ENCODE assay signal across 9 cellular contexts in genomic region chr5:1110930-1111726, GRCh38. TPM values are rescaled to one million over a fixed set of nuclear protein-coding genes. Genes with fewer than 3 reads are reported as not detected.
DNase-seq lines count a peak whose midpoint lies in the region; ATAC-seq, FAIRE-seq and TF ChIP-seq lines count a peak whose summit lies in the region.
"Had no signal": no experiment of that assay in that cellular context is flagged by ENCODE, and none has a peak within 500 bp of the region (broad histone marks: within the 10 kb centered on the region; RNA-seq: fewer than 3 reads in every experiment).

No MANE protein-coding gene starts in this region.

- peaks cover 46% of the 10 kb centered on the region for H3K79me2 ChIP-seq in OCI-LY3 (ENCODE audit: low read length)

- no peak for TF ChIP-seq POLR2A in GM12892 (IDR thresholded peaks at IDR 0.05; ENCODE audit: low read depth, low read length)
- TF ChIP-seq POLR2A in testis (IDR thresholded peaks at IDR 0.05): no peak

- no peak for FAIRE-seq in GM12892 (lab: Jason Lieb, UNC)
- FAIRE-seq in bronchial epithelial cell (lab: Jason Lieb, UNC): no peak
- FAIRE-seq: TTC549 had no signal

- H3K9me3 ChIP-seq in HAP-1 (no peaks in the 10 kb centered on the region), OCI-LY3 (ENCODE audit: insufficient read depth, low read length) (no peaks in the 10 kb centered on the region), testis (no peaks in the 10 kb centered on the region)

- H3K27ac ChIP-seq in OCI-LY3 (ENCODE audit: low read length) (no peak overlapping the region), testis (peak overlapping the region; percentile 77 to 92)

- H3K4me1 ChIP-seq in HAP-1: no peaks in the 10 kb centered on the region
- peaks cover 23% of the 10 kb centered on the region for H3K4me1 ChIP-seq in OCI-LY3 (ENCODE audit: low read length)
- H3K4me1 ChIP-seq in testis: peaks cover 35% of the 10 kb centered on the region

- ATAC-seq in left lobe of liver: peak; percentile 6

- intact Hi-C loops in testis (cut with DNase I; ENCODE audit: low total_unique reads): no loop called here

- peak overlapping the region; percentile 91 for H3K4me2 ChIP-seq in OCI-LY3 (ENCODE audit: low read length)

- no peaks in the 10 kb centered on the region for H3K27me3 ChIP-seq in HAP-1 (ENCODE audit: low read depth)
- 0 out of 2 replicates have a peak, but pooled peaks cover 3% of the 10 kb centered on the region for H3K27me3 ChIP-seq in OCI-LY3 (ENCODE audit: low read depth, low read length)
- H3K27me3 ChIP-seq in bronchial epithelial cell (ENCODE audit: control insufficient read depth, insufficient read depth, low read length): no peaks in the 10 kb centered on the region
- no peaks in the 10 kb centered on the region for H3K27me3 ChIP-seq in testis

- H4K20me1 ChIP-seq in OCI-LY3 (ENCODE audit: insufficient read depth, low read length): peaks cover 25% of the 10 kb centered on the region

- H3K4me3 ChIP-seq in HAP-1 (peak overlapping the region; percentile 66), OCI-LY3 (ENCODE audit: low read length) (peak overlapping the region; percentile 98), bronchial epithelial cell (ENCODE audit: low read depth, low read length) (peak overlapping the region; percentile 72), testis (peak overlapping the region; percentile 85 to 94)

- no peak overlapping the region for H2AFZ ChIP-seq in OCI-LY3 (ENCODE audit: low read depth, low read length)

- in situ Hi-C loops in HAP-1 (cut with MboI; ENCODE audit: low sequenced_read_pairs): no loop called here

- DNase-seq in GM12892 (ENCODE audit: insufficient read length) (peak; percentile 64), HAP-1 (ENCODE audit: low spot score in 2 of 2) (peak in 1 of 2 experiments; percentile 78), bronchial epithelial cell (ENCODE audit: low read depth) (no peak), left lobe of liver (ENCODE audit: low spot score) (no peak), testis (no peak), GOT3 (lab: John Stamatoyannopoulos, UW) (no peak), H4 (ENCODE audit: low spot score) (no peak)

- H3K36me3 ChIP-seq in HAP-1 (replicated peaks) (no peaks in the 10 kb centered on the region), OCI-LY3 (replicated peaks; ENCODE audit: low read depth, low read length) (no peaks in the 10 kb centered on the region), bronchial epithelial cell (ENCODE audit: control insufficient read depth, insufficient read depth, low read length) (no peaks in the 10 kb centered on the region), testis (ENCODE audit: low read depth, missing control alignments) (no peaks in the 10 kb centered on the region)

- TF ChIP-seq CTCF in OCI-LY3 (IDR thresholded peaks at IDR 0.05; ENCODE audit: low read depth, low read length) (no peak), bronchial epithelial cell (IDR thresholded peaks at IDR 0.05; ENCODE audit: insufficient read depth, low read length, severe bottlenecking) (no peak), testis (IDR thresholded peaks at IDR 0.05) (no peak)

- peak overlapping the region; percentile 82 for H3K9ac ChIP-seq in OCI-LY3 (ENCODE audit: low read length)

- WGBS in testis, 2 donors: 1% methylated on average over 24 to 46 of the region's 54 CpGs

RNA-seq across cellular contexts. Expression of gene SLC12A7, which starts 0.7 kb away (rescaled TPM):
- polyA plus RNA-seq in GM12892 (2012; ENCODE audit: missing spikeins): 2.0 TPM
- total RNA-seq in bronchial epithelial cell: 10.3 and 14.5 TPM in 2 replicates
- total RNA-seq in left lobe of liver: 56.5 TPM
- 100 to 1,000 TPM; 168 to 212 TPM for total RNA-seq in testis
- 73.2 TPM for polyA plus RNA-seq in testis (ENCODE audit: insufficient read depth, low read depth, low replicate concordance)
- 8.8 and 13.8 TPM in 2 replicates for total RNA-seq in H4 (2014; rRNA removed; shearing (Covaris generic))
